12 cellular contexts compared by ENCODE assay signal in genomic region chr18:35131387-35132283, GRCh38.
DNase-seq lines count a peak whose midpoint lies in the region; ATAC-seq and TF ChIP-seq lines count a peak whose summit lies in the region.
"Had no signal": no experiment of that assay in that cellular context is flagged by ENCODE, and none has a peak within 500 bp of the region (broad histone marks: within the 10 kb centered on the region; RNA-seq: fewer than 3 reads in every experiment).

No MANE protein-coding gene starts in this region.

- H3K27me3 Mint-ChIP-seq in T-helper 17 cell: no peaks in the 10 kb centered on the region

- H3K9me3 ChIP-seq in T-helper 17 cell (ENCODE audit: control insufficient read depth, low read length, poor library complexity, severe bottlenecking) (no peaks in the 10 kb centered on the region), Karpas-422 (ENCODE audit: low read length) (no peaks in the 10 kb centered on the region)
- H3K9me3 ChIP-seq: BLaER1 treated with 17β-estradiol and CSF1 and Interleukin-3, amounts not matched to agents 10 nM and 100 nM had no signal

- ATAC-seq in T-helper 17 cell: peak; percentile 18
- peak; percentile 81 for ATAC-seq in sciatic nerve
- ATAC-seq in HG03521 (IDR thresholded peaks at IDR 0.05; ENCODE audit: unreplicated experiment): no peak

- peaks cover 74% of the 10 kb centered on the region for H3K79me2 ChIP-seq in Karpas-422 (ENCODE audit: low read length)

- H3K36me3 Mint-ChIP-seq in T-helper 17 cell (ENCODE audit: low read depth): peaks cover 15% of the 10 kb centered on the region

- peak overlapping the region in 14 of 59 donors; percentile 0 to 37 (median 10) for H3K4me3 ChIP-seq in dorsolateral prefrontal cortex
- no peak overlapping the region for H3K4me3 ChIP-seq in Karpas-422 (ENCODE audit: low read length)
- H3K4me3 ChIP-seq: BLaER1 treated with 17β-estradiol and CSF1 and Interleukin-3, amounts not matched to agents 10 nM and 100 nM; GM23248 had no signal

- H3K4me1 ChIP-seq in Karpas-422 (ENCODE audit: low read length): peaks cover 40% of the 10 kb centered on the region

- H3K4me3 Mint-ChIP-seq in T-helper 17 cell: no peak overlapping the region

- H3K27ac ChIP-seq in dorsolateral prefrontal cortex: peak overlapping the region; percentile 14 to 87 (median 75)
- no peak overlapping the region for H3K27ac ChIP-seq in Karpas-422 (ENCODE audit: low read length)
- H3K27ac ChIP-seq: BLaER1 treated with 17β-estradiol and CSF1 and Interleukin-3, amounts not matched to agents 10 nM and 100 nM; GM23248 had no signal

- peak in 5 of 56 donors; percentile 7 to 34 (median 15) for TF ChIP-seq CTCF in dorsolateral prefrontal cortex (IDR thresholded peaks at IDR 0.05 in 54 of 56, conservative IDR thresholded peaks at IDR 0.05 in 2 of 56; ENCODE audit: low read depth in 1 of 56, partially characterized antibody in 56 of 56)

- H3K9ac ChIP-seq in Karpas-422 (ENCODE audit: low read length): no peak overlapping the region
- H3K9ac ChIP-seq: BLaER1 treated with 17β-estradiol and CSF1 and Interleukin-3, amounts not matched to agents 10 nM and 100 nM; GM23248 had no signal

- H3K4me2 ChIP-seq in Karpas-422 (ENCODE audit: low read depth, low read length, poor library complexity, severe bottlenecking): no peak overlapping the region
- H3K4me2 ChIP-seq: BLaER1 treated with 17β-estradiol and CSF1 and Interleukin-3, amounts not matched to agents 10 nM and 100 nM had no signal

- H3K27me3 ChIP-seq in dorsolateral prefrontal cortex (no peaks in the 10 kb centered on the region), Karpas-422 (ENCODE audit: low read length) (no peaks in the 10 kb centered on the region)
- H3K27me3 ChIP-seq: BLaER1 treated with 17β-estradiol and CSF1 and Interleukin-3, amounts not matched to agents 10 nM and 100 nM had no signal

- no peaks in the 10 kb centered on the region for H3K9me2 ChIP-seq in Karpas-422 (replicated peaks; ENCODE audit: insufficient read depth, low read length)

- H3K27ac Mint-ChIP-seq in T-helper 17 cell: no peak overlapping the region

- no peaks in the 10 kb centered on the region; the same call in 1 of the 2 replicates for H4K20me1 ChIP-seq in Karpas-422 (ENCODE audit: insufficient read depth, low read depth, low read length)
- H4K20me1 ChIP-seq: BLaER1 treated with 17β-estradiol and CSF1 and Interleukin-3, amounts not matched to agents 10 nM and 100 nM had no signal

- H3K4me1 Mint-ChIP-seq in T-helper 17 cell: peaks cover 18% of the 10 kb centered on the region

- H3K36me3 ChIP-seq in Karpas-422 (ENCODE audit: insufficient read depth, low read length): peaks cover 88% of the 10 kb centered on the region

- no peak for DNase-seq in T-helper 17 cell
- DNase-seq in dorsolateral prefrontal cortex: peak; percentile 20 to 84 (median 66)
- peak; percentile 68 for DNase-seq in inferior parietal cortex (ENCODE audit: extremely low spot score)
- DNase-seq in sciatic nerve (ENCODE audit: low spot score): no peak
- no peak for DNase-seq in DMS153 (lab: John Stamatoyannopoulos, UW)
- DNase-seq in Karpas-422: no peak
- no peak for DNase-seq in H4 (ENCODE audit: low spot score)
- DNase-seq: activated CD4-positive, CD25-positive, alpha-beta regulatory T cell; central memory CD4-positive, alpha-beta T cell; GM23248 had no signal

- no peak overlapping the region for H2AFZ ChIP-seq in Karpas-422 (ENCODE audit: low read length)
- H2AFZ ChIP-seq: GM23248 had no signal

- intact Hi-C loops in dorsolateral prefrontal cortex (cut with DNase I) (loop anchor here in 1 of 2 donors (5.0 kb wide), 1 partner anchor 89 kb away; the partner anchor contains the start of gene MAPRE2), sciatic nerve (cut with DNase I) (loop anchor here (10.0 kb wide), 1 partner anchor 117 kb away; no protein-coding TSS in a partner anchor)

Comparison
In these comparisons a context has a peak if more than half of its experiments do, and no peak if none do; other contexts are left out.
1. DNase-seq: peak in dorsolateral prefrontal cortex (10 of 10) and inferior parietal cortex (single experiment); none in T-helper 17 cell (0 of 3), sciatic nerve (single experiment), DMS153 (single experiment), Karpas-422 (single experiment) and H4 (single experiment).